In the genomic region with DNA sequence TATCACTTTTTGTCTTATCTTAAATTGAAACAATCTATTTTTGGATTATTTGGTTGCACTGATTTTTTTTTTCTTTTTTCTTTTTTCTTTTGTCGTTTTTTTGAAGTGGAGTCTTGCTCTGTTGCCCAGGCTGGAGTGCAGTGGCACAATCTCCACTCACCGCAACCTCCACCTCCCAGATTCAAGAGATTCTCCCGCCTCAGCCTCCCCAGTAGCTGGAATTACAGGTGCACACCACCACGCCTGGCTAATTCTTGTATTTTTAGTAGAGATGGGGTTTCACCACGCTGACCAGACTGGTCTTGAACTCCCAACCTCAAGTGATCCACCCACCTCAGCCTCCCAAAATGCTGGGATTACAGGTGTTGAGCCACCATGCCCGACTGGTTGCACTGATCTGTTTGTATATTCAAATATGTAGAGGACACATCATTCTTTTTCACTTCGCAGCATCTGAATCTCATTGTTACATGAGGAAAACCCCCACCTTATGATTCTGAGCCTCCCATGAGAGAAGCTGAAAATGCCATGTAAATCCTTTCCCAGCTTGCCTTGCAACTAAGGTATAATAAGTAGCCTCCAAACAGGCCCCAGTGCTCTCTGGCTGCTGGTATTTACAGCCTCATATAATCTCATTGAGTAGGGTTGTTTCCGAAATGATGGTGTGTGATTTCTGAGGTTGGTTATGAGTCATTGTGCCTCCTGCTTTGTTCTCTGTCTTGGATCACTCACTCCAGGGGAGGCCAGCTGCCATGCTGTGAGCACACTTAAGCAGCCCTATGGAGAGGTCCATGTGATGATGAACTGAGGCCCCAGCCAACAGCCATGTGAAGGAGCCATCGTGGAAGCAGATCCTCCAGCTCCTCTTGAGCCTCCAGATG, we compare ENCODE assay signal across 9 cellular contexts. TPM values are rescaled to one million over a fixed set of nuclear protein-coding genes. Genes with fewer than 3 reads are reported as not detected.
DNase-seq lines count a peak whose midpoint lies in the region; ATAC-seq and TF ChIP-seq lines count a peak whose summit lies in the region.
"Had no signal": no experiment of that assay in that cellular context is flagged by ENCODE, and none has a peak within 500 bp of the region (broad histone marks: within the 10 kb centered on the region; RNA-seq: fewer than 3 reads in every experiment).

No MANE protein-coding gene starts in this region.

- H3K36me3 ChIP-seq in A673 (ENCODE audit: insufficient read depth, low read length, poor library complexity, severe bottlenecking) (no peaks in the 10 kb centered on the region), testis (ENCODE audit: low read depth, missing control alignments) (no peaks in the 10 kb centered on the region)

- intact Hi-C loops in A673 (cut with micrococcal nuclease; ENCODE audit: unreplicated experiment) (no loop called here), testis (cut with DNase I; ENCODE audit: low total_unique reads) (no loop called here)

- no peak for TF ChIP-seq CTCF in A673 (conservative IDR thresholded peaks at IDR 0.05; ENCODE audit: low read depth, low read length)
- TF ChIP-seq CTCF in epithelial cell of esophagus (IDR thresholded peaks at IDR 0.05; ENCODE audit: insufficient read depth, low read depth, low read length, missing control alignments), result no peak
- TF ChIP-seq CTCF in testis (IDR thresholded peaks at IDR 0.05), result no peak

- CTCF ChIA-PET in A673 (lab: Charles Lee), result no interaction called here

- BruUV-seq in A673 (replicated peaks; lab: Mats Ljungman, UMichigan), result no TSS peak

- H3K4me3 ChIP-seq in A673 (ENCODE audit: low read depth, low read length, poor library complexity, severe bottlenecking), result no peak overlapping the region
- no peak overlapping the region for H3K4me3 ChIP-seq in epithelial cell of esophagus (ENCODE audit: low read length)
- no peak overlapping the region for H3K4me3 ChIP-seq in testis

- DNase-seq in A673 (ENCODE audit: low spot score), result peak; percentile 89
- DNase-seq in RPMI7951 (ENCODE audit: low read depth), result peak; percentile 85
- DNase-seq in epithelial cell of esophagus (ENCODE audit: low read depth), result peak; percentile 80
- DNase-seq in NCI-H510A (lab: John Stamatoyannopoulos, UW), result no peak
- no peak for DNase-seq in substantia nigra (lab: John Stamatoyannopoulos, UW)
- DNase-seq in testis, result no peak

- POLR2A ChIA-PET in A673 (lab: Charles Lee; ENCODE audit: low non-redundant PET), result no interaction called here

- no peak overlapping the region for H3K27ac ChIP-seq in A673 (ENCODE audit: low read depth, low read length, poor library complexity, severe bottlenecking)
- H3K27ac ChIP-seq in substantia nigra (ENCODE audit: low read depth, low read length, poor library complexity, severe bottlenecking), result no peak overlapping the region
- H3K27ac ChIP-seq in testis, result no peak overlapping the region
- H3K27ac ChIP-seq: HL-60 had no signal

- H3K9me3 ChIP-seq in A673 (ENCODE audit: low read depth, low read length, poor library complexity, severe bottlenecking) (no peaks in the 10 kb centered on the region), testis (no peaks in the 10 kb centered on the region)

- WGBS in testis, 2 donors, result 80 to 83% methylated on average over 9 of the region's 9 CpGs

- H3K4me1 ChIP-seq in A673 (ENCODE audit: insufficient read depth, low read length, poor library complexity, severe bottlenecking) (peaks cover 16% of the 10 kb centered on the region), testis (peaks cover 4% of the 10 kb centered on the region)

- TF ChIP-seq POLR2A in GM18526 (IDR thresholded peaks at IDR 0.05; ENCODE audit: extremely low read depth, insufficient read length), result peak; percentile 74
- TF ChIP-seq POLR2A in testis (IDR thresholded peaks at IDR 0.05), result no peak

- peak; percentile 36 for ATAC-seq in HG03039 (IDR thresholded peaks at IDR 0.05; ENCODE audit: unreplicated experiment)

- H3K27me3 ChIP-seq in A673 (replicated peaks; ENCODE audit: insufficient read depth, low read depth, low read length, poor library complexity), result no peaks in the 10 kb centered on the region
- H3K27me3 ChIP-seq in testis, result no peaks in the 10 kb centered on the region

RNA-seq across cellular contexts. Expression of a gene that starts 5.2 kb away (rescaled TPM):
- total RNA-seq in A673 (2021) (955 and 970 TPM in 2 replicates), testis (100 to 1,000 TPM; 257 to 259 TPM)
- 597 and 713 TPM in 2 replicates for total RNA-seq in RPMI7951 (2014; rRNA removed; shearing (Covaris generic))
- polyA plus RNA-seq in testis (ENCODE audit: insufficient read depth, low read depth, low replicate concordance), result 265 TPM

RNA-seq across cellular contexts. Expression of a gene that starts 40.7 kb away (rescaled TPM):
- total RNA-seq in A673 (2021) (54.1 and 59.4 TPM in 2 replicates), testis (10 to 100 TPM; 16.0 to 16.5 TPM)
- 20.2 and 21.9 TPM in 2 replicates for total RNA-seq in RPMI7951 (2014; rRNA removed; shearing (Covaris generic))
- polyA plus RNA-seq in testis (ENCODE audit: insufficient read depth, low read depth, low replicate concordance), result 11.3 TPM

Comparison
In these comparisons a context has a peak if more than half of its experiments do, and no peak if none do; other contexts are left out.
1. DNase-seq: peak in A673 (single experiment), RPMI7951 (single experiment) and epithelial cell of esophagus (single experiment); none in NCI-H510A (single experiment), substantia nigra (0 of 49) and testis (single experiment).